In the genomic region with DNA sequence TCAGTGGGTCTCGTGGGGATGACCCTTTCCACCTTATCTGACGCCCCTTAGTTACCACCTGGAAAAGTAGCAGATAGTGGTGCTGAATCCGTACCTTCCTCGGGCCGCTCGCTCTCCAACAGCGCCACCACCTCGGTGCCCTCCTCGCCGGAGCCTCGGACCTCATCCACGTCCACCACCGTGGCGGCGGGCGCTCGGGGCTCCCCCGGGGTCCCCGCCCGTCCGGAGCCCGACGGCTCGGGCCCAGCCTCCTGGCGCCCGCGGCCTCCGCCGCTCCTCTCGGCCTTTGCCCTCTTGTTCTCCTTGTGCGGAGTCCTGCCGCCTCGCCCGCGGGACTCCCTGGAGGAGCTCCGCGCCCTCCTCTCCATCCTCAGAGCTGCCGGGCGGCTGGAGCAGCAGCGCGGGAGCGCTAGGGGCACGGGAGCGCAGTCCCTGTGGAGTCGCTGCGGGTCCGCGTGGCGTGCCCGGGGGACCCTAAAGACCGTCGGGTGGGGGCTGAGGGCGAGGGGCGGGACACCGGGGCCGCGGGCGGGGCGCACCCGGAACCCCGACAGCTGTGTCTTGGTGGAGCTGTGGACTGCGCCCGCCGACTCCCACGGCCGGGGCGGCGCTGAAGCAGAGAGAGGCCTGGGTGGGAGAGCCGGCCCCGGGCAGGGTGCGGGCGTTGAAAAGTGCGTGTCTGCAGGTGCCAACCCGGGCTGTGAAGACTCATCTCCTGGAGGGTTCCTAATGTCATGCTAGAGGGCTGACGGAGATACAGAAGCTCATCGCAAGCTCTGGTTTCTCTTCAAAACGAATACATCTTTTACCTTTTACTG, we compare ENCODE assay signal across 18 cellular contexts. TPM values are rescaled to one million over a fixed set of nuclear protein-coding genes. Genes with fewer than 3 reads are reported as not detected.
DNase-seq lines count a peak whose midpoint lies in the region; ATAC-seq and TF ChIP-seq lines count a peak whose summit lies in the region.
"Had no signal": no experiment of that assay in that cellular context is flagged by ENCODE, and none has a peak within 500 bp of the region (broad histone marks: within the 10 kb centered on the region; RNA-seq: fewer than 3 reads in every experiment).

Gene NPHS2 (minus strand): TSS at position 452 of the 818 bp plus-strand sequence. CDS start 84 bp downstream, at position 368.

- H3K27ac Mint-ChIP-seq in Caco-2 (ENCODE audit: unreplicated experiment) = no peak within 1 kb of the TSS
- H3K27ac Mint-ChIP-seq in glutamatergic neuron (ENCODE audit: unreplicated experiment) = no peak within 1 kb of the TSS
- H3K27ac Mint-ChIP-seq: activated naive CD4-positive, alpha-beta T cell treated with anti-CD3 and anti-CD28 coated beads, Interleukin-2, amount 10 ng/mL, durations not matched to agents 7 days and 5 days had no signal

- no peak for ATAC-seq in HG03378 (IDR thresholded peaks at IDR 0.05; ENCODE audit: unreplicated experiment)
- no peak for ATAC-seq in HG02884 (IDR thresholded peaks at IDR 0.05; ENCODE audit: unreplicated experiment)
- ATAC-seq in GM18870 (IDR thresholded peaks at IDR 0.05; ENCODE audit: unreplicated experiment) = no peak
- no peak for ATAC-seq in GM21528 (IDR thresholded peaks at IDR 0.05; ENCODE audit: low FRiP score, unreplicated experiment)
- ATAC-seq: sciatic nerve had no signal

- no peaks in the 10 kb centered on the region for H3K9me2 ChIP-seq in neural cell (ENCODE audit: insufficient read depth, low read length)

- H3K27me3 Mint-ChIP-seq in Caco-2 (ENCODE audit: insufficient read depth, unreplicated experiment) = peaks cover 20% of the 10 kb centered on the region
- H3K27me3 Mint-ChIP-seq in glutamatergic neuron (ENCODE audit: unreplicated experiment) = peaks cover 7% of the 10 kb centered on the region

- H3K4me1 ChIP-seq in Caco-2 (no peaks in the 10 kb centered on the region), HUES64 (ENCODE audit: insufficient read depth, low read length) (peaks cover 8% of the 10 kb centered on the region)
- H3K4me1 ChIP-seq: HAP-1, SJCRH30 had no signal

- H3K4me3 ChIP-seq in Caco-2 (ENCODE audit: low read depth, low read length) (no peak within 1 kb of the TSS), HUES64 (ENCODE audit: low read length) (peak within 1 kb of the TSS; percentile 50), neural cell (ENCODE audit: low read length) (peak within 1 kb of the TSS; percentile 52)
- H3K4me3 ChIP-seq: HAP-1, SJCRH30 had no signal

- H3K9ac ChIP-seq in HUES64 (ENCODE audit: low read depth, low read length) = no peak within 1 kb of the TSS
- no peak within 1 kb of the TSS for H3K9ac ChIP-seq in neural cell (ENCODE audit: low read length)

- H4K20me1 ChIP-seq in neural cell (ENCODE audit: insufficient read depth) = no peaks in the 10 kb centered on the region

- no peak for TF ChIP-seq EP300 in neural cell (conservative IDR thresholded peaks at IDR 0.05; ENCODE audit: poor library complexity, severe bottlenecking)

- H3K79me2 ChIP-seq in neural cell (replicated peaks; ENCODE audit: insufficient read depth, low read length) = no peaks in the 10 kb centered on the region

- H3F3A ChIP-seq in neural cell (ENCODE audit: insufficient read depth, low read length, poor library complexity, severe bottlenecking) = no peaks in the 10 kb centered on the region

- H3K27ac ChIP-seq in HUES64 (ENCODE audit: low read depth, low read length) (no peak within 1 kb of the TSS), neural cell (ENCODE audit: low read length) (no peak within 1 kb of the TSS)
- H3K27ac ChIP-seq: C4-2B, SJCRH30 had no signal

- H2AFZ ChIP-seq in neural cell (ENCODE audit: low read depth, low read length) = no peak within 1 kb of the TSS

- no peaks in the 10 kb centered on the region for H3K36me3 ChIP-seq in Caco-2 (ENCODE audit: control insufficient read depth, insufficient read depth, low read length)
- no peaks in the 10 kb centered on the region for H3K36me3 ChIP-seq in HUES64 (ENCODE audit: insufficient read depth, low read length)
- H3K36me3 ChIP-seq in neural cell (ENCODE audit: insufficient read depth, low read length) = no peaks in the 10 kb centered on the region
- H3K36me3 ChIP-seq: HAP-1, SJCRH30 had no signal

- POLR2A ChIA-PET in Caco-2 (lab: Charles Lee) = no interaction called here

- DNase-seq in Caco-2 (no peak), glutamatergic neuron (peak; percentile 47)
- DNase-seq: activated naive CD4-positive, alpha-beta T cell treated with anti-CD3 and anti-CD28 coated beads, Interleukin-2, amount 10 ng/mL, durations not matched to agents 7 days and 5 days; hippocampal formation; NCI-H1105; NCI-H524 treated with DMSO at 0.1 percent for 48 hours; SJCRH30 had no signal

- H3K4me3 Mint-ChIP-seq in Caco-2 (ENCODE audit: unreplicated experiment) = peak within 1 kb of the TSS; percentile 42
- peak within 1 kb of the TSS; percentile 69 for H3K4me3 Mint-ChIP-seq in glutamatergic neuron (ENCODE audit: unreplicated experiment)
- H3K4me3 Mint-ChIP-seq: activated naive CD4-positive, alpha-beta T cell treated with anti-CD3 and anti-CD28 coated beads, Interleukin-2, amount 10 ng/mL, durations not matched to agents 7 days and 5 days; central memory CD8-positive, alpha-beta T cell had no signal

- BruUV-seq in Caco-2 (replicated peaks; lab: Mats Ljungman, UMichigan) = no TSS peak

- no peaks in the 10 kb centered on the region for H3K27me3 ChIP-seq in Caco-2 (replicated peaks; ENCODE audit: control insufficient read depth, insufficient read depth, low read length)
- peaks cover 61% of the 10 kb centered on the region for H3K27me3 ChIP-seq in HUES64 (ENCODE audit: insufficient read depth, low read length)
- peaks cover 48% of the 10 kb centered on the region for H3K27me3 ChIP-seq in neural cell (ENCODE audit: insufficient read depth, low read depth, low read length)
- H3K27me3 ChIP-seq: SJCRH30 had no signal

- intact Hi-C loops in Caco-2 (cut with micrococcal nuclease; ENCODE audit: unreplicated experiment) = no loop called here

- H3K9me3 Mint-ChIP-seq in Caco-2 (ENCODE audit: unreplicated experiment) = no peaks in the 10 kb centered on the region
- H3K9me3 Mint-ChIP-seq in glutamatergic neuron (ENCODE audit: unreplicated experiment) = peaks cover 2% of the 10 kb centered on the region
- H3K9me3 Mint-ChIP-seq: activated naive CD4-positive, alpha-beta T cell treated with anti-CD3 and anti-CD28 coated beads, Interleukin-2, amount 10 ng/mL, durations not matched to agents 7 days and 5 days; central memory CD8-positive, alpha-beta T cell had no signal

- 3% methylated on average over 76 of the region's 77 CpGs for WGBS in HUES64

- no peak within 1 kb of the TSS for H3K4me2 ChIP-seq in neural cell (ENCODE audit: low read length)

- no peak for TF ChIP-seq CTCF in Caco-2 (IDR thresholded peaks at IDR 0.05; ENCODE audit: insufficient read depth in 1 of 2, low read depth in 1 of 2, low read length in 1 of 2, severe bottlenecking in 1 of 2, unreplicated experiment in 1 of 2)
- no peak for TF ChIP-seq CTCF in glutamatergic neuron (IDR thresholded peaks at IDR 0.05; ENCODE audit: partially characterized antibody, unreplicated experiment)
- no peak for TF ChIP-seq CTCF in neural cell (IDR thresholded peaks at IDR 0.05; ENCODE audit: poor library complexity, severe bottlenecking)

- H3K36me3 Mint-ChIP-seq in Caco-2 (ENCODE audit: insufficient read depth, unreplicated experiment) (no peaks in the 10 kb centered on the region), glutamatergic neuron (ENCODE audit: unreplicated experiment) (peaks cover 5% of the 10 kb centered on the region)
- H3K36me3 Mint-ChIP-seq: activated naive CD4-positive, alpha-beta T cell treated with anti-CD3 and anti-CD28 coated beads, Interleukin-2, amount 10 ng/mL, durations not matched to agents 7 days and 5 days had no signal

- H3K9me3 ChIP-seq in Caco-2 (no peaks in the 10 kb centered on the region), HUES64 (ENCODE audit: insufficient read depth, low read depth, low read length) (no peaks in the 10 kb centered on the region), neural cell (ENCODE audit: low read length) (no peaks in the 10 kb centered on the region)
- H3K9me3 ChIP-seq: HAP-1, SJCRH30 had no signal

- no peaks in the 10 kb centered on the region for H3K4me1 Mint-ChIP-seq in Caco-2 (ENCODE audit: low read depth, unreplicated experiment)
- H3K4me1 Mint-ChIP-seq in glutamatergic neuron (ENCODE audit: low read depth, unreplicated experiment) = no peaks in the 10 kb centered on the region
- H3K4me1 Mint-ChIP-seq: central memory CD8-positive, alpha-beta T cell had no signal

- CTCF ChIA-PET in Caco-2 (lab: Charles Lee) = interaction anchor here (0.6 to 1.0 kb wide), 2 partner anchors 131 to 239 kb away, joined by 3 to 5 read pairs; no protein-coding TSS in a partner anchor

- TF ChIP-seq RAD21 in neural cell (conservative IDR thresholded peaks at IDR 0.05) = no peak

TF ChIP-seq in neural cell, 6 proteins besides CTCF, POLR2A, EP300 and RAD21:
- no peak for TF ChIP-seq MXI1 (conservative IDR thresholded peaks at IDR 0.05; ENCODE audit: poor library complexity, severe bottlenecking)
- peak; percentile 37 for TF ChIP-seq EZH2 (IDR thresholded peaks at IDR 0.05; ENCODE audit: borderline replicate concordance, insufficient read depth, low read length, poor library complexity, severe bottlenecking)

RNA-seq across cellular contexts. Expression of gene NPHS2, which starts in this region (rescaled TPM):
- total RNA-seq in Caco-2 (2022) (not detected in 2 replicates), glutamatergic neuron (ENCODE audit: unreplicated experiment) (not detected)
- polyA plus RNA-seq in HUES64 (2013, experiment 1 of 2) = not detected
- not detected for polyA plus RNA-seq in HUES64 (2013, experiment 2 of 2)
- polyA plus RNA-seq in neural cell = not detected in 2 replicates
- polyA minus RNA-seq in neural cell = not detected in 2 replicates
- total RNA-seq: sciatic nerve, SJCRH30 had no signal
- polyA plus RNA-seq: esophagus had no signal

Comparison
In these comparisons a context has a peak if more than half of its experiments do, and no peak if none do; other contexts are left out.
1. Peak in DNase-seq in glutamatergic neuron; RNA of the gene not detected or under 1 TPM.